ENCODE assay signal across 14 cellular contexts in genomic region chr18:63002803-63003445, GRCh38.
DNase-seq lines count a peak whose midpoint lies in the region; ATAC-seq and TF ChIP-seq lines count a peak whose summit lies in the region.
"Had no signal": no experiment of that assay in that cellular context is flagged by ENCODE, and none has a peak within 500 bp of the region (broad histone marks: within the 10 kb centered on the region; RNA-seq: fewer than 3 reads in every experiment).

No MANE protein-coding gene starts in this region.

- no peak for ATAC-seq in natural killer cell
- no peak for ATAC-seq in HG03354 (IDR thresholded peaks at IDR 0.05; ENCODE audit: poor library complexity, severe bottlenecking, unreplicated experiment)
- ATAC-seq: A549 had no signal

- intact Hi-C loops in natural killer cell (cut with micrococcal nuclease): no loop called here

- H3K27me3 ChIP-seq in OCI-LY1 (ENCODE audit: insufficient read depth, low read length): 0 out of 2 replicates have a peak, but pooled peaks cover 3% of the 10 kb centered on the region
- H3K27me3 ChIP-seq: BE2C had no signal

- no peaks in the 10 kb centered on the region for H3K36me3 ChIP-seq in OCI-LY1 (ENCODE audit: insufficient read depth, low read length)
- H3K36me3 ChIP-seq: BE2C, HAP-1 had no signal

- no peak overlapping the region for H3K4me2 ChIP-seq in OCI-LY1 (ENCODE audit: low read length)
- H3K4me2 ChIP-seq: A549 had no signal

- H2AFZ ChIP-seq in OCI-LY1 (ENCODE audit: low read length): peak overlapping the region; percentile 83; the same call in 1 of the 2 replicates

- peaks cover 8% of the 10 kb centered on the region for H3K4me1 Mint-ChIP-seq in osteocyte (ENCODE audit: unreplicated experiment)
- no peaks in the 10 kb centered on the region for H3K4me1 Mint-ChIP-seq in natural killer cell
- H3K4me1 Mint-ChIP-seq: CD4-positive, alpha-beta memory T cell had no signal

- H3K79me2 ChIP-seq in OCI-LY1 (ENCODE audit: insufficient read depth, low read length): no peaks in the 10 kb centered on the region

- no peak overlapping the region for H3K27ac Mint-ChIP-seq in osteocyte (ENCODE audit: unreplicated experiment)
- H3K27ac Mint-ChIP-seq in natural killer cell: no peak overlapping the region
- H3K27ac Mint-ChIP-seq: CD4-positive, alpha-beta memory T cell had no signal

- H3K9me3 ChIP-seq in OCI-LY1 (ENCODE audit: low read length): no peaks in the 10 kb centered on the region
- H3K9me3 ChIP-seq: A549, BE2C, HAP-1 had no signal

- H3K27me3 Mint-ChIP-seq in osteocyte (ENCODE audit: unreplicated experiment): peaks cover 12% of the 10 kb centered on the region
- peaks cover 6 to 15% of the 10 kb centered on the region in 2 donors for H3K27me3 Mint-ChIP-seq in natural killer cell (ENCODE audit: low read depth in 2 of 2)

- H3F3A ChIP-seq in OCI-LY1 (ENCODE audit: insufficient read depth, low read length): no peaks in the 10 kb centered on the region

- H3K36me3 Mint-ChIP-seq in osteocyte (ENCODE audit: unreplicated experiment): no peaks in the 10 kb centered on the region
- H3K36me3 Mint-ChIP-seq in natural killer cell: no peaks in the 10 kb centered on the region
- H3K36me3 Mint-ChIP-seq: CD4-positive, alpha-beta memory T cell had no signal

- DNase-seq in fibroblast of the aortic adventitia (ENCODE audit: low read depth) (peak; percentile 24), osteocyte (ENCODE audit: extremely low spot score, unreplicated experiment) (peak; percentile 42), natural killer cell (no peak), NCI-H1694 (lab: John Stamatoyannopoulos, UW) (no peak), NCI-H524 treated with DMSO at 0.1 percent for 48 hours (lab: John Stamatoyannopoulos, UW) (no peak)
- DNase-seq: BE2C; CD4-positive, alpha-beta memory T cell; GF-D8; GOT3 had no signal

- no peak overlapping the region for H3K27ac ChIP-seq in OCI-LY1 (ENCODE audit: low read depth, low read length, poor library complexity, severe bottlenecking)
- H3K27ac ChIP-seq: A549, C4-2B had no signal

- H3K4me3 Mint-ChIP-seq in osteocyte (ENCODE audit: unreplicated experiment) (no peak overlapping the region), natural killer cell (no peak overlapping the region)
- H3K4me3 Mint-ChIP-seq: CD4-positive, alpha-beta memory T cell had no signal

- H3K9ac ChIP-seq in OCI-LY1 (ENCODE audit: low read length): no peak overlapping the region

- H3K4me3 ChIP-seq in OCI-LY1 (ENCODE audit: low read depth, low read length, poor library complexity, severe bottlenecking): no peak overlapping the region
- H3K4me3 ChIP-seq in fibroblast of the aortic adventitia (ENCODE audit: low read depth, low read length): no peak overlapping the region
- H3K4me3 ChIP-seq: A549, HAP-1 had no signal

- no peaks in the 10 kb centered on the region for H3K9me2 ChIP-seq in OCI-LY1 (ENCODE audit: low read depth, low read length)

- no peaks in the 10 kb centered on the region for H3K9me3 Mint-ChIP-seq in osteocyte (ENCODE audit: unreplicated experiment)
- H3K9me3 Mint-ChIP-seq in natural killer cell: no peaks in the 10 kb centered on the region
- H3K9me3 Mint-ChIP-seq: CD4-positive, alpha-beta memory T cell had no signal

- TF ChIP-seq CTCF in OCI-LY1 (IDR thresholded peaks at IDR 0.05; ENCODE audit: low read length) (no peak), fibroblast of the aortic adventitia (IDR thresholded peaks at IDR 0.05; ENCODE audit: insufficient read depth, low read length) (no peak), osteocyte (IDR thresholded peaks at IDR 0.05) (no peak), natural killer cell (IDR thresholded peaks at IDR 0.05) (no peak)

- no peaks in the 10 kb centered on the region for H4K20me1 ChIP-seq in OCI-LY1 (ENCODE audit: insufficient read depth, low read length)

- no peaks in the 10 kb centered on the region for H3K4me1 ChIP-seq in OCI-LY1 (ENCODE audit: insufficient read depth, low read length, severe bottlenecking)
- H3K4me1 ChIP-seq: A549, BE2C had no signal

Comparison
In these comparisons a context has a peak if more than half of its experiments do, and no peak if none do; other contexts are left out.
1. DNase-seq: peak in fibroblast of the aortic adventitia (single experiment) and osteocyte (single experiment); none in natural killer cell (single experiment), NCI-H1694 (single experiment) and NCI-H524 treated with DMSO at 0.1 percent for 48 hours (single experiment).